Comparison of ENCODE assay signal across 10 cellular contexts in the genomic region with DNA sequence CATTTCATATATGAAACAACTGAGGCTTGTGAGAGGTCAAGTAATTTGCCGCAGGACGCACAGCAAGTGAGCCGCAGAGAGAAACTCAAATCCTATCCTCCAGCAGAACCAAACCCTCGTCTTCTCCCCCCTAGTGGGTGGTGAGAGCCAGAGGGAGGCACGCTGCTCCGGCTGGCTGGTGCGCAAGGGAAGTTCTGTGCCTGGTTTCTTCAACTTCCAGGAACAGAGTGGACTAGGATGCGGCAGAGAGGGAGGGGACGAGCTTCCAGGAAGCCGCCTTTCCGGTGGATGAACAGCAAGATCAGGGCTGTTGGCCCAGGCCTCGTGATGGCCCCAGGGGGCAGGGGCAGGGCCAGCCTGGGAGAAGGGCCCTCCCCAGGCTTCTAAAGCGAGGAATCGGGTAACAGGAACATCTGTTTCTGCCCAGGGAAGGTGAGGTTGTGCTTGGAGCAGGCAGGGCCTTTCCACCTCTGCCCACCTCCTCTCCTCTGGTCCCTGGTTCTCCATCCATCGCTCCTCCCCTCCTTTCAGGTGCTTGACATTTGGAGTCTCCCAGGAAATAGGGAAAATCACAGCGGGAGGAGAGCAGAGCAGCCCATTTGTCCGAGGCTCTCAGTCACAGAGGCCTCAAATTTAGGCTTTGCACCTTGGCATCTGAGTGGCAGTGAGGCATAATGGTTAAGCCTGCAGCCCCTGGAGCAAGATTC. TPM values are rescaled to one million over a fixed set of nuclear protein-coding genes. Genes with fewer than 3 reads are reported as not detected.
DNase-seq lines count a peak whose midpoint lies in the region; ATAC-seq and TF ChIP-seq lines count a peak whose summit lies in the region.
"Had no signal": no experiment of that assay in that cellular context is flagged by ENCODE, and none has a peak within 500 bp of the region (broad histone marks: within the 10 kb centered on the region; RNA-seq: fewer than 3 reads in every experiment).

No MANE protein-coding gene starts in this region.

- no peaks in the 10 kb centered on the region for H3K36me3 Mint-ChIP-seq in MCF 10A (ENCODE audit: insufficient read depth, unreplicated experiment)
- H3K36me3 Mint-ChIP-seq: activated CD8-positive, alpha-beta memory T cell treated with anti-CD3 and anti-CD28 coated beads, Interleukin-2, amount 10 ng/mL, durations not matched to agents 7 days and 5 days had no signal

- H3K9me3 Mint-ChIP-seq in MCF 10A (ENCODE audit: unreplicated experiment): no peaks in the 10 kb centered on the region

- no peak overlapping the region for H3K4me3 Mint-ChIP-seq in MCF 10A (ENCODE audit: unreplicated experiment)
- H3K4me3 Mint-ChIP-seq: activated CD8-positive, alpha-beta memory T cell treated with anti-CD3 and anti-CD28 coated beads, Interleukin-2, amount 10 ng/mL, durations not matched to agents 7 days and 5 days had no signal

- H3K27ac Mint-ChIP-seq in MCF 10A (ENCODE audit: low read depth, unreplicated experiment): no peak overlapping the region
- H3K27ac Mint-ChIP-seq: activated CD8-positive, alpha-beta memory T cell treated with anti-CD3 and anti-CD28 coated beads, Interleukin-2, amount 10 ng/mL, durations not matched to agents 7 days and 5 days had no signal

- peaks cover 29% of the 10 kb centered on the region for H3K27me3 Mint-ChIP-seq in MCF 10A (ENCODE audit: insufficient read depth, unreplicated experiment)

- POLR2A ChIA-PET in MCF 10A (lab: Yijun Ruan, JAX) (no interaction called here), HEK293T (lab: Yijun Ruan, JAX) (no interaction called here)

- no peak overlapping the region for H3K9ac ChIP-seq in mammary epithelial cell (ENCODE audit: insufficient read depth, low read length)

- H3K4me2 ChIP-seq in mammary epithelial cell (ENCODE audit: insufficient read depth, low read depth, low read length): no peak overlapping the region

- WGBS in mammary epithelial cell (ENCODE audit: low coverage, missing lambda C conversion rate): 60% methylated on average over 11 of the region's 17 CpGs

- H3K36me3 ChIP-seq in mammary epithelial cell (ENCODE audit: insufficient read depth, low read length) (no peaks in the 10 kb centered on the region), upper lobe of right lung (no peaks in the 10 kb centered on the region)

- peak in 1 of 2 donors; percentile 2 for TF ChIP-seq CTCF in mammary epithelial cell (conservative IDR thresholded peaks at IDR 0.05 in 1 of 2, IDR thresholded peaks at IDR 0.05 in 1 of 2; ENCODE audit: extremely low read depth in 1 of 2, insufficient read depth in 1 of 2, low read depth in 1 of 2, low read length in 2 of 2)
- TF ChIP-seq CTCF in MCF 10A (IDR thresholded peaks at IDR 0.05; ENCODE audit: unreplicated experiment): no peak
- peak; percentile 16 for TF ChIP-seq CTCF in upper lobe of right lung (IDR thresholded peaks at IDR 0.05)

- no peaks in the 10 kb centered on the region for H3K79me2 ChIP-seq in mammary epithelial cell (ENCODE audit: insufficient read depth, low read length)

- intact Hi-C loops in mammary epithelial cell (cut with micrococcal nuclease): loop anchor here (1.0 kb wide), 1 partner anchor 60 kb away; no protein-coding TSS in a partner anchor
- intact Hi-C loops in MCF 10A (cut with micrococcal nuclease): no loop called here
- intact Hi-C loops in upper lobe of right lung (cut with DNase I): no loop called here

- dilution Hi-C loops in mammary epithelial cell (cut with HindIII; ENCODE audit: low sequenced_read_pairs): no loop called here

- H3K27me3 ChIP-seq in mammary epithelial cell (ENCODE audit: insufficient read depth, low read length) (no peaks in the 10 kb centered on the region), upper lobe of right lung (peaks cover 5% of the 10 kb centered on the region)

- CTCF ChIA-PET in mammary epithelial cell (lab: Charles Lee; ENCODE audit: low non-redundant PET): no interaction called here
- CTCF ChIA-PET in MCF 10A (lab: Yijun Ruan, JAX): no interaction called here
- CTCF ChIA-PET in HEK293T (lab: Yijun Ruan, JAX): no interaction called here

- H3K4me1 ChIP-seq in mammary epithelial cell (ENCODE audit: insufficient read depth, low read length): peaks cover 23% of the 10 kb centered on the region
- peaks cover 6% of the 10 kb centered on the region for H3K4me1 ChIP-seq in upper lobe of right lung

- DNase-seq in mammary epithelial cell (no peak), MCF 10A (ENCODE audit: unreplicated experiment) (no peak), amniotic epithelial cell (ENCODE audit: low read depth) (peak; percentile 32), iPS-NIHi7 (ENCODE audit: extremely low spot score) (peak; percentile 76), upper lobe of right lung (no peak), HEK293T (ENCODE audit: extremely low spot score) (no peak), GM19240 (ENCODE audit: insufficient read length, low spot score) (no peak)
- no peak for DNase-seq in effector CD4-positive, alpha-beta T cell
- DNase-seq: activated CD8-positive, alpha-beta memory T cell treated with anti-CD3 and anti-CD28 coated beads, Interleukin-2, amount 10 ng/mL, durations not matched to agents 7 days and 5 days; stimulated activated CD4-positive, alpha-beta T cell treated with anti-CD3 and anti-CD28 coated beads, Interleukin-2, amount 100 ng/mL, for 48 hours had no signal

- no peaks in the 10 kb centered on the region for H4K20me1 ChIP-seq in mammary epithelial cell (ENCODE audit: insufficient read depth, low read length)

- peaks cover 6% of the 10 kb centered on the region for H3K4me1 Mint-ChIP-seq in MCF 10A (ENCODE audit: insufficient read depth, unreplicated experiment)

- BruUV-seq in mammary epithelial cell (replicated peaks; lab: Mats Ljungman, UMichigan): no TSS peak
- BruUV-seq in MCF 10A (replicated peaks; lab: Mats Ljungman, UMichigan): no TSS peak

- no peak overlapping the region for H3K27ac ChIP-seq in mammary epithelial cell (ENCODE audit: insufficient read depth, low read depth, low read length)
- no peak overlapping the region for H3K27ac ChIP-seq in upper lobe of right lung

- H3K9me3 ChIP-seq in mammary epithelial cell (replicated peaks; ENCODE audit: insufficient read depth, low read length) (no peaks in the 10 kb centered on the region), upper lobe of right lung (no peaks in the 10 kb centered on the region)

- in situ Hi-C loops in mammary epithelial cell (cut with MboI; ENCODE audit: low sequenced_read_pairs in 2 of 2): no loop called here

- H2AFZ ChIP-seq in mammary epithelial cell (ENCODE audit: low read depth, low read length): peak overlapping the region; percentile 83

- H3K4me3 ChIP-seq in mammary epithelial cell (replicated peaks in 1 of 3; ENCODE audit: insufficient read depth in 1 of 3, low read depth in 2 of 3, low read length in 3 of 3): no peak overlapping the region
- no peak overlapping the region for H3K4me3 ChIP-seq in upper lobe of right lung

- ATAC-seq in upper lobe of right lung: peak; percentile 73
- ATAC-seq: activated CD8-positive, alpha-beta memory T cell treated with anti-CD3 and anti-CD28 coated beads, Interleukin-2, amount 10 ng/mL, durations not matched to agents 7 days and 5 days had no signal

TF ChIP-seq in HEK293T, 16 proteins besides CTCF, POLR2A, EP300 and RAD21:
- TF ChIP-seq ZNF384 (IDR thresholded peaks at IDR 0.05): no peak

RNA-seq across cellular contexts. Expression of a gene that starts 16.8 kb away (rescaled TPM):
- 1 to 10 TPM; 4.2 to 4.8 TPM for total RNA-seq in mammary epithelial cell
- polyA plus RNA-seq in mammary epithelial cell: 1.3 TPM
- polyA minus RNA-seq in mammary epithelial cell: not detected
- 10.8 and 10.9 TPM in 2 replicates for total RNA-seq in MCF 10A (2022)
- 11.4 TPM for total RNA-seq in upper lobe of right lung

RNA-seq across cellular contexts. Expression of a gene that starts 27.4 kb away (rescaled TPM):
- total RNA-seq in mammary epithelial cell (not detected), MCF 10A (2022) (not detected in 2 replicates), upper lobe of right lung (0.46 TPM)
- polyA plus RNA-seq in mammary epithelial cell: not detected
- not detected for polyA minus RNA-seq in mammary epithelial cell
- total RNA-seq: activated CD8-positive, alpha-beta memory T cell treated with anti-CD3 and anti-CD28 coated beads, Interleukin-2, amount 10 ng/mL, durations not matched to agents 7 days and 5 days had no signal

RNA-seq across cellular contexts. Expression of a gene that starts 48.9 kb away (rescaled TPM):
- total RNA-seq in mammary epithelial cell (under 1 TPM in 1 of 2 donors, not detected in 1; under 0.01 TPM), MCF 10A (2022) (not detected in 2 replicates), upper lobe of right lung (not detected)
- polyA plus RNA-seq in mammary epithelial cell: not detected
- polyA minus RNA-seq in mammary epithelial cell: not detected
- total RNA-seq: activated CD8-positive, alpha-beta memory T cell treated with anti-CD3 and anti-CD28 coated beads, Interleukin-2, amount 10 ng/mL, durations not matched to agents 7 days and 5 days had no signal

Comparison
In these comparisons a context has a peak if more than half of its experiments do, and no peak if none do; other contexts are left out.
1. DNase-seq: peak in amniotic epithelial cell (single experiment) and iPS-NIHi7 (single experiment); none in mammary epithelial cell (single experiment), MCF 10A (single experiment), upper lobe of right lung (single experiment), HEK293T (single experiment), GM19240 (single experiment) and effector CD4-positive, alpha-beta T cell (single experiment).